8 cellular contexts compared by ENCODE assay signal in the genomic region with DNA sequence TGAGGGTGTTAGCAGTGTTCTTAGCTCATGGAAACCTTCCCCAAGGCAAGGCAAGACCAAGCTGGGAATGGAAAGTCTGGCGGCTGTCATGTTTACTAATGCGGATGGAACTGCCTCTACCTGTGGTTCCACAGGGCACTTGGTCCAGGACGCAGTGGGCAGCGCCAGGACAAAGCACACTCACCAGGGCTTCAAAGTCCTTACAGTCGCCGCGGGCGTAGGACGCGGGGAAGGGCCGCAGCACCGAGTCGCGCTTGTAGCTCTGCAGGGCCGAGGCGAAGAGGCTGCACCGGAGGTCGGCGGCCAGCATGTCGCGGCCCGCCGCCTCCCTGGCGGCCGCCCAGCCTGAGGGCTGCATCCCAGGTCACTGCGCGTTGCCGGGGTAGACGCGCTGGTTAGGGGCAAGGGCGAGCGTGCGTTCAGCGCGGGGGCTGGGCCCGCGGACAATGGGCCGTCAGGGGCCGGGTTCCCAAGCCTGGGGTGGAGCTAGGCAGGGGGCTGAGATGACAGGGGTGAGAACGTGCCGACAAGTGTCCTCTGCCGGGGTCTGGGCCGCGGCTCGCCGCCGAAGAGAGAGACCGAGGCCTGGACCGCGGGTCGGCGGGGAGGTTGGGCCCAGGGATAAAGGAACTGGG. TPM values are rescaled to one million over a fixed set of nuclear protein-coding genes. Genes with fewer than 3 reads are reported as not detected.
DNase-seq lines count a peak whose midpoint lies in the region; ATAC-seq and TF ChIP-seq lines count a peak whose summit lies in the region.

No MANE protein-coding gene starts in this region.

- H3K4me1 ChIP-seq in ACC112 (ENCODE audit: control insufficient read depth, insufficient read depth, low read length, unreplicated experiment) (peaks cover 5% of the 10 kb centered on the region), mammary epithelial cell (ENCODE audit: insufficient read depth, low read length) (peaks cover 16% of the 10 kb centered on the region)

- peak; percentile 58 for DNase-seq in GM12865 (ENCODE audit: low read depth)
- peak; percentile 10 for DNase-seq in NCI-H2227 treated with DMSO at 0.1 percent for 48 hours (lab: John Stamatoyannopoulos, UW)
- peak; percentile 48 for DNase-seq in mammary epithelial cell
- DNase-seq in kidney epithelial cell (ENCODE audit: low read depth), result no peak
- peak; percentile 44 for DNase-seq in stimulated activated CD8-positive, alpha-beta memory T cell treated with anti-CD3 and anti-CD28 coated beads, Interleukin-4, amount 100 ng/mL, for 48 hours
- DNase-seq in NCI-H128 (lab: John Stamatoyannopoulos, UW; ENCODE audit: unreplicated experiment), result no peak

- H3K9ac ChIP-seq in mammary epithelial cell (ENCODE audit: insufficient read depth, low read length), result peak overlapping the region; percentile 36

- dilution Hi-C loops in mammary epithelial cell (cut with HindIII; ENCODE audit: low sequenced_read_pairs), result no loop called here

- peak overlapping the region; percentile 91 for H3K4me3 ChIP-seq in ACC112 (ENCODE audit: low read depth, low read length)
- H3K4me3 ChIP-seq in GM12865 (ENCODE audit: low read depth, low read length), result peak overlapping the region; percentile 65
- peak overlapping the region; percentile 57 to 78 (median 59) for H3K4me3 ChIP-seq in mammary epithelial cell (replicated peaks in 1 of 3; ENCODE audit: insufficient read depth in 1 of 3, low read depth in 2 of 3, low read length in 3 of 3)
- peak overlapping the region; percentile 53 for H3K4me3 ChIP-seq in kidney epithelial cell (ENCODE audit: low read depth, low read length)

- no peaks in the 10 kb centered on the region for H3K36me3 ChIP-seq in ACC112 (ENCODE audit: insufficient read depth, low read length)
- no peaks in the 10 kb centered on the region for H3K36me3 ChIP-seq in mammary epithelial cell (ENCODE audit: insufficient read depth, low read length)
- no peaks in the 10 kb centered on the region for H3K36me3 ChIP-seq in kidney epithelial cell (ENCODE audit: control insufficient read depth, insufficient read depth, low read length)

- intact Hi-C loops in mammary epithelial cell (cut with micrococcal nuclease), result loop anchor here (1.0 kb wide), 2 partner anchors 19 to 97 kb away; no protein-coding TSS in a partner anchor

- peak; percentile 35 for ATAC-seq in HG02759 (IDR thresholded peaks at IDR 0.05; ENCODE audit: unreplicated experiment)

- WGBS in mammary epithelial cell (ENCODE audit: low coverage, missing lambda C conversion rate), result 3% methylated on average over 33 of the region's 52 CpGs

- no peaks in the 10 kb centered on the region for H3K9me3 ChIP-seq in mammary epithelial cell (replicated peaks; ENCODE audit: insufficient read depth, low read length)

- H4K20me1 ChIP-seq in mammary epithelial cell (ENCODE audit: insufficient read depth, low read length), result no peaks in the 10 kb centered on the region

- H3K27ac ChIP-seq in ACC112 (ENCODE audit: low read depth, low read length) (no peak overlapping the region), mammary epithelial cell (ENCODE audit: insufficient read depth, low read depth, low read length) (peak overlapping the region; percentile 28)

- H3K79me2 ChIP-seq in ACC112 (ENCODE audit: control insufficient read depth, insufficient read depth, low read length, unreplicated experiment) (no peaks in the 10 kb centered on the region), mammary epithelial cell (ENCODE audit: insufficient read depth, low read length) (no peaks in the 10 kb centered on the region)

- TF ChIP-seq CTCF in GM12865 (IDR thresholded peaks at IDR 0.05; ENCODE audit: insufficient read depth, low read depth, low read length, missing control alignments) (no peak), mammary epithelial cell (conservative IDR thresholded peaks at IDR 0.05 in 1 of 2, IDR thresholded peaks at IDR 0.05 in 1 of 2; ENCODE audit: extremely low read depth in 1 of 2, insufficient read depth in 1 of 2, low read depth in 1 of 2, low read length in 2 of 2) (no peak), kidney epithelial cell (IDR thresholded peaks at IDR 0.05; ENCODE audit: insufficient read depth, low read length, poor library complexity, severe bottlenecking) (no peak)

- H3K4me2 ChIP-seq in mammary epithelial cell (ENCODE audit: insufficient read depth, low read depth, low read length), result peak overlapping the region; percentile 98

- no TSS peak for BruUV-seq in mammary epithelial cell (replicated peaks; lab: Mats Ljungman, UMichigan)

- H2AFZ ChIP-seq in ACC112 (ENCODE audit: low read length, unreplicated experiment) (peak overlapping the region; percentile 61), mammary epithelial cell (ENCODE audit: low read depth, low read length) (peak overlapping the region; percentile 98)

- in situ Hi-C loops in mammary epithelial cell (cut with MboI; ENCODE audit: low sequenced_read_pairs in 2 of 2), result loop anchor here (25.0 kb wide), 1 partner anchor 249 kb away; the partner anchor contains the start of genes MTFMT (in 2 of the 2) and SLC51B (in 2 of the 2)

- no peaks in the 10 kb centered on the region for H3K27me3 ChIP-seq in ACC112 (ENCODE audit: insufficient read depth, low read length)
- no peaks in the 10 kb centered on the region for H3K27me3 ChIP-seq in mammary epithelial cell (ENCODE audit: insufficient read depth, low read length)
- H3K27me3 ChIP-seq in kidney epithelial cell (ENCODE audit: control insufficient read depth, insufficient read depth, low read length), result no peaks in the 10 kb centered on the region

- CTCF ChIA-PET in mammary epithelial cell (lab: Charles Lee; ENCODE audit: low non-redundant PET), result interaction anchor here (0.6 kb wide), 1 partner anchor 77 kb away, joined by 18 read pairs; no protein-coding TSS in a partner anchor

RNA-seq across cellular contexts. Expression of gene PARP16, which starts 0.5 kb away (rescaled TPM):
- total RNA-seq in mammary epithelial cell, result 1 to 10 TPM; 4.9 to 5.2 TPM
- polyA plus RNA-seq in mammary epithelial cell, result 3.0 TPM
- 23.8 TPM for polyA minus RNA-seq in mammary epithelial cell
- 9.2 and 11.8 TPM in 2 replicates for total RNA-seq in kidney epithelial cell

RNA-seq across cellular contexts. Expression of gene RNU5A-1, which starts 9.7 kb away (rescaled TPM):
- total RNA-seq in mammary epithelial cell, result not detected
- polyA plus RNA-seq in mammary epithelial cell, result not detected
- polyA minus RNA-seq in mammary epithelial cell, result under 0.01 TPM
- total RNA-seq in kidney epithelial cell, result not detected in 2 replicates

RNA-seq across cellular contexts. Expression of gene RNU5B-1, which starts 18.3 kb away (rescaled TPM):
- not detected for total RNA-seq in mammary epithelial cell
- not detected for polyA plus RNA-seq in mammary epithelial cell
- under 0.01 TPM for polyA minus RNA-seq in mammary epithelial cell
- not detected in 2 replicates for total RNA-seq in kidney epithelial cell

Comparison
In these comparisons a context has a peak if more than half of its experiments do, and no peak if none do; other contexts are left out.
1. DNase-seq: peak in GM12865 (single experiment), NCI-H2227 treated with DMSO at 0.1 percent for 48 hours (single experiment), mammary epithelial cell (single experiment) and stimulated activated CD8-positive, alpha-beta memory T cell treated with anti-CD3 and anti-CD28 coated beads, Interleukin-4, amount 100 ng/mL, for 48 hours (single experiment); none in kidney epithelial cell (single experiment) and NCI-H128 (single experiment).
2. Peak in every context shown above with its lines, with median percentiles within 50 percentile points of each other: H3K4me3 ChIP-seq.